25 cellular contexts compared by ENCODE assay signal in the genomic region with DNA sequence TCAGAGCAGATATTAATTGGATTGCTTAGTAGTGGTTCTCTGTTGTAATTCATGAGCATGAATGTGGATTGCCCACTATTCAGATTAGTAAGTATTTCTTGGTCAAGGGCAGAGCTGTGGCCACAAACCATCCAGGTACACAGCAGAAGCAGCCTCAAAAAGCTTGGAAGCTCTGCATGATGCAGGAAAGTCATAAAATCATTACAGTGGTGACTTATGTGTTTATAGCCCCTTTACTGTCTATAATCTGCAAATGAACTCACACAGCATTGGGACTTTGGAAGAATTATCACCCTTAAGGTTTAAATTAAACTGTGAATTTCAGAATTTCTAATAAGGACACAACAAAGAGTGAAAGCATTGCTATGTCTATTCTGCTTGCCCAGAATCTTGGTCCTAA. TPM values are rescaled to one million over a fixed set of nuclear protein-coding genes. Genes with fewer than 3 reads are reported as not detected.
A peak's percentile ranks its signal among the peaks of the same experiment; 100 is the strongest.
DNase-seq lines count a peak whose midpoint lies in the region; ATAC-seq, FAIRE-seq and TF ChIP-seq lines count a peak whose summit lies in the region.
"Had no signal": no experiment of that assay in that cellular context is flagged by ENCODE, and none has a peak within 500 bp of the region (broad histone marks: within the 10 kb centered on the region; RNA-seq: fewer than 3 reads in every experiment).

No MANE protein-coding gene starts in this region.

- H3K27me3 ChIP-seq in Peyer's patch, result no peaks in the 10 kb centered on the region
- no peaks in the 10 kb centered on the region for H3K27me3 ChIP-seq in small intestine (ENCODE audit: control insufficient read depth in 2 of 2, insufficient read depth in 2 of 2, low read length in 2 of 2)
- H3K27me3 ChIP-seq: BLaER1 had no signal

- H3K4me3 Mint-ChIP-seq in stimulated activated effector memory CD8-positive, alpha-beta T cell treated with anti-CD3 and anti-CD28 coated beads, Interleukin-12 subunit alpha, Interleukin-12 subunit beta, amount 100 ng/mL, for 72 hours, result no peak overlapping the region
- H3K4me3 Mint-ChIP-seq in T-helper 17 cell, result no peak overlapping the region
- H3K4me3 Mint-ChIP-seq: CD14-positive monocyte; CD4-positive, alpha-beta memory T cell; CD4-positive, CD25-positive, alpha-beta regulatory T cell; CD8-positive, alpha-beta memory T cell had no signal

- H3K4me1 ChIP-seq in A549 (peaks cover 46% of the 10 kb centered on the region), Peyer's patch (peaks cover 0 to 32% (median 3%) of the 10 kb centered on the region in 4 donors), small intestine (ENCODE audit: control insufficient read depth in 2 of 2, insufficient read depth in 1 of 2, low read depth in 1 of 2, low read length in 1 of 2) (peaks cover 0 to 12% of the 10 kb centered on the region in 2 donors)
- H3K4me1 ChIP-seq: BE2C, BLaER1 had no signal

- H3K36me3 Mint-ChIP-seq in stimulated activated effector memory CD8-positive, alpha-beta T cell treated with anti-CD3 and anti-CD28 coated beads, Interleukin-12 subunit alpha, Interleukin-12 subunit beta, amount 100 ng/mL, for 72 hours, result no peaks in the 10 kb centered on the region
- no peaks in the 10 kb centered on the region for H3K36me3 Mint-ChIP-seq in T-helper 17 cell (ENCODE audit: low read depth)
- H3K36me3 Mint-ChIP-seq: CD14-positive monocyte; CD4-positive, alpha-beta memory T cell; CD4-positive, CD25-positive, alpha-beta regulatory T cell; CD8-positive, alpha-beta memory T cell had no signal

- DNase-seq in A549 (ENCODE audit: low read depth in 1 of 2, low spot score in 1 of 2) (no peak), Peyer's patch (no peak), left colon (no peak), small intestine (peak; percentile 79), substantia nigra (lab: John Stamatoyannopoulos, UW) (no peak), H4 (ENCODE audit: low spot score) (no peak), T-helper 17 cell (no peak)
- DNase-seq in stimulated activated effector memory CD8-positive, alpha-beta T cell treated with anti-CD3 and anti-CD28 coated beads, Interleukin-12 subunit alpha, Interleukin-12 subunit beta, amount 100 ng/mL, for 72 hours (ENCODE audit: low spot score in 2 of 2), result no peak
- DNase-seq: ACHN; BE2C; C1 segment of cervical spinal cord; CD4-positive, alpha-beta memory T cell; CD4-positive, CD25-positive, alpha-beta regulatory T cell; CD8-positive, alpha-beta memory T cell; COR-L47; DMS79 treated with DMSO at 0.1 percent for 48 hours; GF-D8 had no signal

- no peak for ATAC-seq in A549
- ATAC-seq in left colon, result peak; percentile 75
- no peak for ATAC-seq in stimulated activated effector memory CD8-positive, alpha-beta T cell treated with anti-CD3 and anti-CD28 coated beads, Interleukin-12 subunit alpha, Interleukin-12 subunit beta, amount 100 ng/mL, for 72 hours
- no peak for ATAC-seq in T-helper 17 cell

- H3K27me3 Mint-ChIP-seq in T-helper 17 cell, result peaks cover 19% of the 10 kb centered on the region

- peak overlapping the region; percentile 91 to 94 for H3K27ac ChIP-seq in A549
- peak overlapping the region in 3 of 4 donors; percentile 14 to 84 (median 34) for H3K27ac ChIP-seq in Peyer's patch
- peak overlapping the region; percentile 23 to 85 for H3K27ac ChIP-seq in small intestine (ENCODE audit: low read depth in 1 of 2, low read length in 1 of 2)
- H3K27ac ChIP-seq in substantia nigra (ENCODE audit: low read depth, low read length, poor library complexity, severe bottlenecking), result no peak overlapping the region
- H3K27ac ChIP-seq: BLaER1 had no signal

- intact Hi-C loops in left colon (cut with DNase I, micrococcal nuclease), result no loop called here

- TF ChIP-seq CTCF in A549 (IDR thresholded peaks at IDR 0.05) (no peak), Peyer's patch (IDR thresholded peaks at IDR 0.05) (no peak)

- no peak for TF ChIP-seq EP300 in A549 (IDR thresholded peaks at IDR 0.05)

- no peak overlapping the region for H3K27ac Mint-ChIP-seq in stimulated activated effector memory CD8-positive, alpha-beta T cell treated with anti-CD3 and anti-CD28 coated beads, Interleukin-12 subunit alpha, Interleukin-12 subunit beta, amount 100 ng/mL, for 72 hours
- no peak overlapping the region for H3K27ac Mint-ChIP-seq in T-helper 17 cell
- H3K27ac Mint-ChIP-seq: CD14-positive monocyte; CD4-positive, alpha-beta memory T cell; CD4-positive, CD25-positive, alpha-beta regulatory T cell; CD8-positive, alpha-beta memory T cell had no signal

- H3K9me3 ChIP-seq in A549 (peaks cover 24% of the 10 kb centered on the region), Peyer's patch (no peaks in the 10 kb centered on the region), small intestine (ENCODE audit: control insufficient read depth, low read depth) (no peaks in the 10 kb centered on the region), T-helper 17 cell (ENCODE audit: control insufficient read depth, low read length, poor library complexity, severe bottlenecking) (no peaks in the 10 kb centered on the region)
- H3K9me3 ChIP-seq: BE2C had no signal

- TF ChIP-seq POLR2A in A549 (IDR thresholded peaks at IDR 0.05; ENCODE audit: low read length), result no peak
- TF ChIP-seq POLR2A in Peyer's patch (IDR thresholded peaks at IDR 0.05), result no peak

- peak overlapping the region; percentile 57; the same call in 2 of the 3 replicates for H3K4me2 ChIP-seq in A549
- H3K4me2 ChIP-seq: BLaER1 had no signal

- POLR2A ChIA-PET in A549 (lab: Yijun Ruan, JAX), result interaction anchor here (1.0 kb wide), 1 partner anchor 74 kb away, joined by 3 read pairs; no protein-coding TSS in a partner anchor

- H3K4me1 Mint-ChIP-seq in stimulated activated effector memory CD8-positive, alpha-beta T cell treated with anti-CD3 and anti-CD28 coated beads, Interleukin-12 subunit alpha, Interleukin-12 subunit beta, amount 100 ng/mL, for 72 hours, result no peaks in the 10 kb centered on the region
- no peaks in the 10 kb centered on the region for H3K4me1 Mint-ChIP-seq in T-helper 17 cell
- H3K4me1 Mint-ChIP-seq: CD14-positive monocyte; CD4-positive, alpha-beta memory T cell; CD4-positive, CD25-positive, alpha-beta regulatory T cell; CD8-positive, alpha-beta memory T cell had no signal

- no peaks in the 10 kb centered on the region for H3K9me3 Mint-ChIP-seq in stimulated activated effector memory CD8-positive, alpha-beta T cell treated with anti-CD3 and anti-CD28 coated beads, Interleukin-12 subunit alpha, Interleukin-12 subunit beta, amount 100 ng/mL, for 72 hours
- H3K9me3 Mint-ChIP-seq: CD4-positive, alpha-beta memory T cell had no signal

- FAIRE-seq in A549 (lab: Jason Lieb, UNC) (no peak), small intestine (lab: Jason Lieb, UNC) (no peak)
- FAIRE-seq: D721Med, G401.6, GM12891 had no signal

- H3K36me3 ChIP-seq in Peyer's patch (no peaks in the 10 kb centered on the region), small intestine (ENCODE audit: control insufficient read depth in 2 of 2, insufficient read depth in 2 of 2, low read length in 2 of 2) (no peaks in the 10 kb centered on the region)
- H3K36me3 ChIP-seq: BE2C, BLaER1 had no signal

- TF ChIP-seq RAD21 in A549 (conservative IDR thresholded peaks at IDR 0.05 in 1 of 2, IDR thresholded peaks at IDR 0.05 in 1 of 2), result no peak

- CTCF ChIA-PET in A549 (lab: Yijun Ruan, JAX), result interaction anchor here (1.6 kb wide), 1 partner anchor 75 kb away, joined by 5 read pairs; no protein-coding TSS in a partner anchor

- H3K4me3 ChIP-seq in A549 (no peak overlapping the region), Peyer's patch (peak overlapping the region in 1 of 4 donors; percentile 6), small intestine (ENCODE audit: low read depth in 1 of 2, low read length in 2 of 2) (no peak overlapping the region)
- H3K4me3 ChIP-seq: BLaER1 had no signal

RNA-seq across cellular contexts. Expression of a gene that starts 1.9 kb away (rescaled TPM):
- polyA plus RNA-seq in A549 (2011; rRNA removed) (1.9 and 2.5 TPM in 2 replicates), A549 (2017; fragmentation: RNase III; extraction: RNeasy Plus Mini Kit Qiagen cat#74134 plus additional on column Dnase treatment) (1.4 to 2.0 TPM (median 1.9 TPM) in 3 replicates), small intestine (10 to 100 TPM; 25.9 to 78.9 (median 30.0) TPM)
- 0.75 and 0.96 TPM in 2 replicates for polyA plus RNA-seq in A549 (2012; cell fraction: cytosol; rRNA removed)
- polyA plus RNA-seq in A549 (2012; cell fraction: nucleus; rRNA removed), result 0.64 and 0.89 TPM in 2 replicates
- 3.4 and 3.5 TPM in 2 replicates for polyA minus RNA-seq in A549 (2011; rRNA and poly(A)+ RNA removed)
- total RNA-seq in Peyer's patch (10 to 100 TPM in 3 of 4 donors, 1 to 10 TPM in 1; 1.7 to 72.9 (median 26.9) TPM), left colon (10 to 100 TPM in 1 of 2 donors, 1 to 10 TPM in 1; 4.0 to 13.6 TPM), T-helper 17 cell (not detected)
- total RNA-seq in H4 (2014; rRNA removed; shearing (Covaris generic)), result 0.25 and 0.45 TPM in 2 replicates
- total RNA-seq: A172; A673; CD4-positive, alpha-beta memory T cell; CD4-positive, CD25-positive, alpha-beta regulatory T cell; CD8-positive, alpha-beta memory T cell had no signal
- polyA plus RNA-seq: AG04450; CD14-positive monocyte; CD4-positive, alpha-beta memory T cell; CD4-positive, CD25-positive, alpha-beta regulatory T cell; CD8-positive, alpha-beta memory T cell had no signal

RNA-seq across cellular contexts. Expression of a gene that starts 20.0 kb away (rescaled TPM):
- 0.63 and 0.71 TPM in 2 replicates for polyA plus RNA-seq in A549 (2011; rRNA removed)
- 0.25 and 0.26 TPM in 2 replicates for polyA plus RNA-seq in A549 (2012; cell fraction: cytosol; rRNA removed)
- 0.30 and 0.58 TPM in 2 replicates for polyA plus RNA-seq in A549 (2012; cell fraction: nucleus; rRNA removed)
- polyA plus RNA-seq in A549 (2017; fragmentation: RNase III; extraction: RNeasy Plus Mini Kit Qiagen cat#74134 plus additional on column Dnase treatment), result 0.04 to 0.28 TPM (median 0.10 TPM) in 3 replicates
- 0.54 TPM in 1 of 2 replicates, not detected in the other for polyA minus RNA-seq in A549 (2011; rRNA and poly(A)+ RNA removed)
- 1 to 10 TPM in 1 of 4 donors, under 1 TPM in 2, not detected in 1; 0.27 to 1.6 (median 0.35) TPM for total RNA-seq in Peyer's patch
- under 1 TPM in 1 of 2 donors, not detected in 1; 0.24 TPM for total RNA-seq in left colon
- 1 to 10 TPM in 1 of 3 donors, under 1 TPM in 2; 0.19 to 1.6 (median 0.54) TPM for polyA plus RNA-seq in small intestine
- 0.02 TPM in 1 of 2 replicates, not detected in the other for total RNA-seq in H4 (2014; rRNA removed; shearing (Covaris generic))
- not detected for total RNA-seq in T-helper 17 cell
- total RNA-seq: A172; CD4-positive, alpha-beta memory T cell; CD4-positive, CD25-positive, alpha-beta regulatory T cell; CD8-positive, alpha-beta memory T cell had no signal
- polyA plus RNA-seq: AG04450; CD14-positive monocyte; CD4-positive, alpha-beta memory T cell; CD4-positive, CD25-positive, alpha-beta regulatory T cell; CD8-positive, alpha-beta memory T cell had no signal

RNA-seq across cellular contexts. Expression of a gene that starts 29.3 kb away (rescaled TPM):
- polyA plus RNA-seq in A549 (2011; rRNA removed), result 0.39 and 0.49 TPM in 2 replicates
- polyA plus RNA-seq in A549 (2012; cell fraction: cytosol; rRNA removed), result 0.05 and 0.06 TPM in 2 replicates
- 0.07 and 0.09 TPM in 2 replicates for polyA plus RNA-seq in A549 (2012; cell fraction: nucleus; rRNA removed)
- 0.08 to 0.23 TPM (median 0.17 TPM) in 3 replicates for polyA plus RNA-seq in A549 (2017; fragmentation: RNase III; extraction: RNeasy Plus Mini Kit Qiagen cat#74134 plus additional on column Dnase treatment)
- polyA minus RNA-seq in A549 (2011; rRNA and poly(A)+ RNA removed), result 0.62 and 0.73 TPM in 2 replicates
- 10 to 100 TPM in 1 of 4 donors, 1 to 10 TPM in 2, not detected in 1; 5.8 to 21.7 (median 6.3) TPM for total RNA-seq in Peyer's patch
- 1 to 10 TPM; 2.0 to 3.0 TPM for total RNA-seq in left colon
- polyA plus RNA-seq in small intestine, result 1 to 10 TPM in 2 of 3 donors, under 1 TPM in 1; 0.24 to 6.8 (median 5.1) TPM
- total RNA-seq in H4 (2014; rRNA removed; shearing (Covaris generic)), result not detected in 2 replicates
- not detected for total RNA-seq in T-helper 17 cell
- total RNA-seq: A172; A673; CD4-positive, alpha-beta memory T cell; CD4-positive, CD25-positive, alpha-beta regulatory T cell; CD8-positive, alpha-beta memory T cell had no signal
- polyA plus RNA-seq: AG04450; CD14-positive monocyte; CD4-positive, alpha-beta memory T cell; CD4-positive, CD25-positive, alpha-beta regulatory T cell; CD8-positive, alpha-beta memory T cell had no signal

RNA-seq across cellular contexts. Expression of a gene that starts 39.6 kb away (rescaled TPM):
- 0.09 and 0.13 TPM in 2 replicates for polyA plus RNA-seq in A549 (2011; rRNA removed)
- polyA plus RNA-seq in A549 (2012; cell fraction: cytosol; rRNA removed), result 0.10 and 0.20 TPM in 2 replicates
- polyA plus RNA-seq in A549 (2012; cell fraction: nucleus; rRNA removed), result 0.30 and 0.43 TPM in 2 replicates
- polyA plus RNA-seq in A549 (2017; fragmentation: RNase III; extraction: RNeasy Plus Mini Kit Qiagen cat#74134 plus additional on column Dnase treatment), result 0.05 to 0.14 TPM (median 0.12 TPM) in 3 replicates
- 1.4 and 1.6 TPM in 2 replicates for polyA minus RNA-seq in A549 (2011; rRNA and poly(A)+ RNA removed)
- 10 to 100 TPM in 2 of 4 donors, 1 to 10 TPM in 1, not detected in 1; 7.5 to 12.9 (median 12.3) TPM for total RNA-seq in Peyer's patch
- 1 to 10 TPM; 2.2 to 4.0 TPM for total RNA-seq in left colon
- polyA plus RNA-seq in small intestine, result 1 to 10 TPM in 1 of 3 donors, under 1 TPM in 1, not detected in 1; 0.66 to 7.3 TPM
- total RNA-seq in H4 (2014; rRNA removed; shearing (Covaris generic)), result 0.04 TPM in 1 of 2 replicates, not detected in the other
- total RNA-seq in T-helper 17 cell, result not detected
- total RNA-seq: A172; CD4-positive, alpha-beta memory T cell; CD4-positive, CD25-positive, alpha-beta regulatory T cell; CD8-positive, alpha-beta memory T cell had no signal
- polyA plus RNA-seq: AG04450; CD14-positive monocyte; CD4-positive, alpha-beta memory T cell; CD4-positive, CD25-positive, alpha-beta regulatory T cell; CD8-positive, alpha-beta memory T cell had no signal

RNA-seq across cellular contexts. Expression of a gene that starts 45.5 kb away (rescaled TPM):
- polyA plus RNA-seq in A549 (2011; rRNA removed), result 0.05 TPM in 1 of 2 replicates, not detected in the other
- polyA plus RNA-seq in A549 (2012; cell fraction: cytosol; rRNA removed), result 0.03 and 0.04 TPM in 2 replicates
- polyA plus RNA-seq in A549 (2012; cell fraction: nucleus; rRNA removed), result 0.02 TPM in 1 of 2 replicates, not detected in the other
- polyA plus RNA-seq in A549 (2017; fragmentation: RNase III; extraction: RNeasy Plus Mini Kit Qiagen cat#74134 plus additional on column Dnase treatment), result 0.12 TPM in 1 of 3 replicates, not detected in the others
- 1.1 and 1.2 TPM in 2 replicates for polyA minus RNA-seq in A549 (2011; rRNA and poly(A)+ RNA removed)
- 10 to 100 TPM in 2 of 4 donors, 1 to 10 TPM in 1, not detected in 1; 7.2 to 24.2 (median 15.0) TPM for total RNA-seq in Peyer's patch
- total RNA-seq in left colon, result 1 to 10 TPM; 2.1 to 3.7 TPM
- 10 to 100 TPM in 1 of 3 donors, under 1 TPM in 1, not detected in 1; 0.48 to 15.4 TPM for polyA plus RNA-seq in small intestine
- total RNA-seq in H4 (2014; rRNA removed; shearing (Covaris generic)), result not detected in 2 replicates
- total RNA-seq in T-helper 17 cell, result not detected
- total RNA-seq: A172; A673; CD4-positive, alpha-beta memory T cell; CD4-positive, CD25-positive, alpha-beta regulatory T cell; CD8-positive, alpha-beta memory T cell had no signal
- polyA plus RNA-seq: AG04450; CD14-positive monocyte; CD4-positive, alpha-beta memory T cell; CD4-positive, CD25-positive, alpha-beta regulatory T cell; CD8-positive, alpha-beta memory T cell had no signal
